ENCODE assay signal across 1 cellular context in genomic region chr5:17243287-17244063, GRCh38.
TF ChIP-seq lines count a peak whose summit lies in the region.

No MANE protein-coding gene starts in this region.

TF ChIP-seq in A549, 52 proteins besides CTCF, POLR2A, EP300 and RAD21:
- TF ChIP-seq JUN (IDR thresholded peaks at IDR 0.05), result 0 out of 5 replicates have a peak, but pooled peaks of 1 of the 2 experiments have one; percentile 16
- no peak for TF ChIP-seq CHD4 (IDR thresholded peaks at IDR 0.05; ENCODE audit: borderline replicate concordance)
